Comparison of ENCODE assay signal across 1 cellular context in genomic region chr13:76116931-76117330, GRCh38.
TF ChIP-seq lines count a peak whose summit lies in the region.

No MANE protein-coding gene starts in this region.

TF ChIP-seq in GM23338, 12 proteins besides CTCF, POLR2A, EP300 and RAD21 (continued from another document):
- TF ChIP-seq REST (IDR thresholded peaks at IDR 0.05; ENCODE audit: unreplicated experiment) (no peak), JUNB (IDR thresholded peaks at IDR 0.05; ENCODE audit: unreplicated experiment) (no peak), ZNF114 (CRISPR knock-in tag; IDR thresholded peaks at IDR 0.05) (no peak), EZH2phosphoT487 (IDR thresholded peaks at IDR 0.05; ENCODE audit: unreplicated experiment) (no peak), ETS1 (IDR thresholded peaks at IDR 0.05) (no peak)
